Comparison of ENCODE assay signal across 1 cellular context in the genomic region with DNA sequence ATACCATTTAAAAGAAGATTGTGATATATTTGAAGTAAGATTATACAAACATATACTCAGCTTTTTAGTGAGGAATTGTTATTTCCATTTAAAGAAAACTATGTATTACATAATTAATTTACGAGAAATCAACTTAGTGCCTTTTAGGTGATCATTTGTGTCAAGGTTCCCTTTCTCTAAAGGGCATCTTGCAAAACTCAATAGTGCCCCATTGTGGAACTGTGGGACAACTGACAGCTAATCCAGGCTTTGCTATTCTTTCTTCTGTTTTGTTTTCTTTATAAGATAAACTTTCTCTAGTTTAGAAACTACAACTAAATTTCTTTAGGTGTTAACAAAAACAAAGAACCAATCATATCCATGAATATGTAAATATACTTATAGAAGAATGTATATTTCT.
A peak's percentile ranks its signal among the peaks of the same experiment; 100 is the strongest.
TF ChIP-seq lines count a peak whose summit lies in the region.

No MANE protein-coding gene starts in this region.

TF ChIP-seq in K562, 482 proteins besides CTCF, POLR2A, EP300 and RAD21 (continued from another document):
- TF ChIP-seq, protein P1, sequence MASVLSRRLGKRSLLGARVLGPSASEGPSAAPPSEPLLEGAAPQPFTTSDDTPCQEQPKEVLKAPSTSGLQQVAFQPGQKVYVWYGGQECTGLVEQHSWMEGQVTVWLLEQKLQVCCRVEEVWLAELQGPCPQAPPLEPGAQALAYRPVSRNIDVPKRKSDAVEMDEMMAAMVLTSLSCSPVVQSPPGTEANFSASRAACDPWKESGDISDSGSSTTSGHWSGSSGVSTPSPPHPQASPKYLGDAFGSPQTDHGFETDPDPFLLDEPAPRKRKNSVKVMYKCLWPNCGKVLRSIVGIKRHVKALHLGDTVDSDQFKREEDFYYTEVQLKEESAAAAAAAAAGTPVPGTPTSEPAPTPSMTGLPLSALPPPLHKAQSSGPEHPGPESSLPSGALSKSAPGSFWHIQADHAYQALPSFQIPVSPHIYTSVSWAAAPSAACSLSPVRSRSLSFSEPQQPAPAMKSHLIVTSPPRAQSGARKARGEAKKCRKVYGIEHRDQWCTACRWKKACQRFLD (CRISPR knock-in tag; IDR thresholded peaks at IDR 0.05): no peak
- TF ChIP-seq RNF2 (IDR thresholded peaks at IDR 0.05) (no peak), HIVEP1 (CRISPR knock-in tag; IDR thresholded peaks at IDR 0.05) (no peak), NFYB (IDR thresholded peaks at IDR 0.05; ENCODE audit: extremely low read depth, insufficient read length) (no peak), FOXJ2 (tag; IDR thresholded peaks at IDR 0.05) (no peak), TAF15 (IDR thresholded peaks at IDR 0.05; ENCODE audit: low read depth, low read length) (no peak), KLF10 (CRISPR knock-in tag; IDR thresholded peaks at IDR 0.05) (no peak), ARHGAP35 (IDR thresholded peaks at IDR 0.05; ENCODE audit: partially characterized antibody) (no peak), RBM17 (IDR thresholded peaks at IDR 0.05; ENCODE audit: borderline replicate concordance, low read depth, low read length) (no peak), ETS2 (tag; IDR thresholded peaks at IDR 0.05; ENCODE audit: borderline replicate concordance, poor library complexity, severe bottlenecking) (no peak), PTRF (tag; IDR thresholded peaks at IDR 0.05) (no peak), PRPF4 (IDR thresholded peaks at IDR 0.05; ENCODE audit: insufficient read depth, low read depth, low read length, poor library complexity, severe bottlenecking) (no peak), RFX5 (IDR thresholded peaks at IDR 0.05; ENCODE audit: low read depth, low read length) (0 out of 2 replicates have a peak, but pooled peaks have one; percentile 16), ZSCAN29 (IDR thresholded peaks at IDR 0.05) (no peak), ATF7 (IDR thresholded peaks at IDR 0.05) (no peak), PHB2 (IDR thresholded peaks at IDR 0.05; ENCODE audit: low read depth) (no peak)
- TF ChIP-seq, protein P2, sequence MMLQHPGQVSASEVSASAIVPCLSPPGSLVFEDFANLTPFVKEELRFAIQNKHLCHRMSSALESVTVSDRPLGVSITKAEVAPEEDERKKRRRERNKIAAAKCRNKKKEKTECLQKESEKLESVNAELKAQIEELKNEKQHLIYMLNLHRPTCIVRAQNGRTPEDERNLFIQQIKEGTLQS (IDR thresholded peaks at IDR 0.05): no peak
- TF ChIP-seq, protein P2 (CRISPR knock-in tag; conservative IDR thresholded peaks at IDR 0.05): no peak
- TF ChIP-seq, protein P3, sequence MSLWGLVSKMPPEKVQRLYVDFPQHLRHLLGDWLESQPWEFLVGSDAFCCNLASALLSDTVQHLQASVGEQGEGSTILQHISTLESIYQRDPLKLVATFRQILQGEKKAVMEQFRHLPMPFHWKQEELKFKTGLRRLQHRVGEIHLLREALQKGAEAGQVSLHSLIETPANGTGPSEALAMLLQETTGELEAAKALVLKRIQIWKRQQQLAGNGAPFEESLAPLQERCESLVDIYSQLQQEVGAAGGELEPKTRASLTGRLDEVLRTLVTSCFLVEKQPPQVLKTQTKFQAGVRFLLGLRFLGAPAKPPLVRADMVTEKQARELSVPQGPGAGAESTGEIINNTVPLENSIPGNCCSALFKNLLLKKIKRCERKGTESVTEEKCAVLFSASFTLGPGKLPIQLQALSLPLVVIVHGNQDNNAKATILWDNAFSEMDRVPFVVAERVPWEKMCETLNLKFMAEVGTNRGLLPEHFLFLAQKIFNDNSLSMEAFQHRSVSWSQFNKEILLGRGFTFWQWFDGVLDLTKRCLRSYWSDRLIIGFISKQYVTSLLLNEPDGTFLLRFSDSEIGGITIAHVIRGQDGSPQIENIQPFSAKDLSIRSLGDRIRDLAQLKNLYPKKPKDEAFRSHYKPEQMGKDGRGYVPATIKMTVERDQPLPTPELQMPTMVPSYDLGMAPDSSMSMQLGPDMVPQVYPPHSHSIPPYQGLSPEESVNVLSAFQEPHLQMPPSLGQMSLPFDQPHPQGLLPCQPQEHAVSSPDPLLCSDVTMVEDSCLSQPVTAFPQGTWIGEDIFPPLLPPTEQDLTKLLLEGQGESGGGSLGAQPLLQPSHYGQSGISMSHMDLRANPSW (CRISPR knock-in tag; IDR thresholded peaks at IDR 0.05): no peak
- TF ChIP-seq, protein P4, sequence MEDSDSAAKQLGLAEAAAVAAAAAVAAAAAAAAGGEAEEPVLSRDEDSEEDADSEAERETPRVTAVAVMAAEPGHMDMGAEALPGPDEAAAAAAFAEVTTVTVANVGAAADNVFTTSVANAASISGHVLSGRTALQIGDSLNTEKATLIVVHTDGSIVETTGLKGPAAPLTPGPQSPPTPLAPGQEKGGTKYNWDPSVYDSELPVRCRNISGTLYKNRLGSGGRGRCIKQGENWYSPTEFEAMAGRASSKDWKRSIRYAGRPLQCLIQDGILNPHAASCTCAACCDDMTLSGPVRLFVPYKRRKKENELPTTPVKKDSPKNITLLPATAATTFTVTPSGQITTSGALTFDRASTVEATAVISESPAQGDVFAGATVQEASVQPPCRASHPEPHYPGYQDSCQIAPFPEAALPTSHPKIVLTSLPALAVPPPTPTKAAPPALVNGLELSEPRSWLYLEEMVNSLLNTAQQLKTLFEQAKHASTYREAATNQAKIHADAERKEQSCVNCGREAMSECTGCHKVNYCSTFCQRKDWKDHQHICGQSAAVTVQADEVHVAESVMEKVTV (CRISPR knock-in tag; IDR thresholded peaks at IDR 0.05): peak; percentile 29; the same call in 1 of the 2 replicates
TF ChIP-seq in K562: peak in this region for 3.
